Comparison of ENCODE assay signal across 7 cellular contexts in genomic region chr9:33164138-33164809, GRCh38. TPM values are rescaled to one million over a fixed set of nuclear protein-coding genes. Genes with fewer than 3 reads are reported as not detected.
DNase-seq lines count a peak whose midpoint lies in the region; ATAC-seq, FAIRE-seq and TF ChIP-seq lines count a peak whose summit lies in the region.

No MANE protein-coding gene starts in this region.

- intact Hi-C loops in activated T-helper 2 cell treated with anti-CD3 and anti-CD28 coated beads, Interferon-gamma antibody, Interleukin-2, Interleukin-4, amounts not matched to agents 10 μg/mL and 5 μg/mL and 100 μg/mL, durations not matched to agents 14 hours and 24 hours and 36 hours (cut with micrococcal nuclease), result loop anchor here (10.0 kb wide), 1 partner anchor 779 kb away; the partner anchor contains the start of gene ACO1
- intact Hi-C loops in thyroid gland (cut with DNase I), result no loop called here

- H3K36me3 ChIP-seq in keratinocyte (ENCODE audit: control insufficient read depth in 2 of 2, extremely low read depth in 1 of 2, insufficient read depth in 2 of 2, low read length in 2 of 2) (no peaks in the 10 kb centered on the region), thyroid gland (no peaks in the 10 kb centered on the region)

- H3K4me3 ChIP-seq in keratinocyte (ENCODE audit: control insufficient read depth in 2 of 3, extremely low read depth in 1 of 3, insufficient read depth in 2 of 3, low read depth in 1 of 3, low read length in 3 of 3) (peak overlapping the region; percentile 71 to 95 (median 83)), thyroid gland (replicated peaks in 1 of 3) (peak overlapping the region in 1 of 3 donors; percentile 83)

- no peaks in the 10 kb centered on the region for H3K9me3 Mint-ChIP-seq in activated T-helper 2 cell treated with anti-CD3 and anti-CD28 coated beads, Interferon-gamma antibody, Interleukin-2, Interleukin-4, amounts not matched to agents 10 μg/mL and 5 μg/mL and 100 μg/mL, durations not matched to agents 14 hours and 24 hours and 36 hours

- H3K4me1 ChIP-seq in keratinocyte (ENCODE audit: control insufficient read depth, extremely low read depth, insufficient read depth, low read length), result peaks cover 64% of the 10 kb centered on the region
- peaks cover 65 to 68% of the 10 kb centered on the region in 2 donors for H3K4me1 ChIP-seq in thyroid gland

- H3K9ac ChIP-seq in keratinocyte (ENCODE audit: control insufficient read depth, extremely low read depth, insufficient read depth, low read length), result peak overlapping the region; percentile 97

- no peaks in the 10 kb centered on the region for H4K20me1 ChIP-seq in keratinocyte (ENCODE audit: control insufficient read depth, extremely low read depth, insufficient read depth, low read length)

- TF ChIP-seq CTCF in keratinocyte (optimal IDR thresholded peaks at IDR 0.05 in 1 of 3, IDR thresholded peaks at IDR 0.05 in 1 of 3, conservative IDR thresholded peaks at IDR 0.05 in 1 of 3; ENCODE audit: extremely low read depth in 1 of 3, insufficient read depth in 2 of 3, low read length in 3 of 3), result no peak
- TF ChIP-seq CTCF in thyroid gland (IDR thresholded peaks at IDR 0.05), result no peak

- H3K27me3 ChIP-seq in keratinocyte (ENCODE audit: control insufficient read depth, extremely low read depth, insufficient read depth, low read length) (no peaks in the 10 kb centered on the region), thyroid gland (no peaks in the 10 kb centered on the region)

- H3K9me1 ChIP-seq in keratinocyte (ENCODE audit: control insufficient read depth, extremely low read depth, insufficient read depth, low read length), result no peaks in the 10 kb centered on the region

- H3K27ac Mint-ChIP-seq in activated T-helper 2 cell treated with anti-CD3 and anti-CD28 coated beads, Interferon-gamma antibody, Interleukin-2, Interleukin-4, amounts not matched to agents 10 μg/mL and 5 μg/mL and 100 μg/mL, durations not matched to agents 14 hours and 24 hours and 36 hours, result peak overlapping the region; percentile 70

- H3K36me3 Mint-ChIP-seq in activated T-helper 2 cell treated with anti-CD3 and anti-CD28 coated beads, Interferon-gamma antibody, Interleukin-2, Interleukin-4, amounts not matched to agents 10 μg/mL and 5 μg/mL and 100 μg/mL, durations not matched to agents 14 hours and 24 hours and 36 hours (ENCODE audit: low read depth), result peaks cover 18% of the 10 kb centered on the region

- dilution Hi-C loops in keratinocyte (cut with MboI; ENCODE audit: extremely low pct_ligation_motif_present, low sequenced_read_pairs), result no loop called here

- peak overlapping the region; percentile 98 for H3K27ac ChIP-seq in keratinocyte (ENCODE audit: control insufficient read depth, insufficient read depth, low read length)
- H3K27ac ChIP-seq in thyroid gland, result peak overlapping the region; percentile 98 to 99 (median 99)

- no peak overlapping the region for H2AFZ ChIP-seq in keratinocyte (ENCODE audit: control insufficient read depth, low read length)

- H3K4me3 Mint-ChIP-seq in activated T-helper 2 cell treated with anti-CD3 and anti-CD28 coated beads, Interferon-gamma antibody, Interleukin-2, Interleukin-4, amounts not matched to agents 10 μg/mL and 5 μg/mL and 100 μg/mL, durations not matched to agents 14 hours and 24 hours and 36 hours (ENCODE audit: low read depth), result peak overlapping the region; percentile 79

- FAIRE-seq in keratinocyte (lab: Jason Lieb, UNC), result no peak

- H3K4me2 ChIP-seq in keratinocyte (ENCODE audit: control insufficient read depth, extremely low read depth, insufficient read depth, low read depth, low read length), result peak overlapping the region; percentile 99

- peaks cover 62% of the 10 kb centered on the region for H3K79me2 ChIP-seq in keratinocyte (ENCODE audit: control insufficient read depth, insufficient read depth, low read length)

- WGBS in thyroid gland, 2 donors, result 19 to 23% methylated on average over 11 of the region's 11 CpGs

- H3K4me1 Mint-ChIP-seq in activated T-helper 2 cell treated with anti-CD3 and anti-CD28 coated beads, Interferon-gamma antibody, Interleukin-2, Interleukin-4, amounts not matched to agents 10 μg/mL and 5 μg/mL and 100 μg/mL, durations not matched to agents 14 hours and 24 hours and 36 hours (ENCODE audit: low read depth), result peaks cover 72% of the 10 kb centered on the region

- H3K9me3 ChIP-seq in keratinocyte (ENCODE audit: control insufficient read depth, low read depth, low read length) (no peaks in the 10 kb centered on the region), thyroid gland (no peaks in the 10 kb centered on the region)

- no peak for DNase-seq in activated T-helper 2 cell treated with anti-CD3 and anti-CD28 coated beads, Interferon-gamma antibody, Interleukin-2, Interleukin-4, amounts not matched to agents 10 μg/mL and 5 μg/mL and 100 μg/mL, durations not matched to agents 14 hours and 24 hours and 36 hours (ENCODE audit: low spot score)
- DNase-seq in keratinocyte (ENCODE audit: low read depth, low spot score), result no peak
- no peak for DNase-seq in thyroid gland
- DNase-seq in LoVo (ENCODE audit: low spot score), result no peak
- DNase-seq in activated CD4-positive, alpha-beta T cell treated with anti-CD3 and anti-CD28 coated beads, Interleukin-2, amount 50 U/mL, for 1 hour, result no peak

- TF ChIP-seq POLR2A in thyroid gland (IDR thresholded peaks at IDR 0.05), result peak in 1 of 2 donors; percentile 57

- ATAC-seq in GM18511 (IDR thresholded peaks at IDR 0.05; ENCODE audit: unreplicated experiment) (peak; percentile 22), HG02870 (IDR thresholded peaks at IDR 0.05; ENCODE audit: unreplicated experiment) (peak; percentile 29)

- no peaks in the 10 kb centered on the region for H3K27me3 Mint-ChIP-seq in activated T-helper 2 cell treated with anti-CD3 and anti-CD28 coated beads, Interferon-gamma antibody, Interleukin-2, Interleukin-4, amounts not matched to agents 10 μg/mL and 5 μg/mL and 100 μg/mL, durations not matched to agents 14 hours and 24 hours and 36 hours (ENCODE audit: low read depth)

RNA-seq across cellular contexts. Expression of gene B4GALT1, which starts 2.9 kb away (rescaled TPM):
- 60.6 and 64.0 TPM in 2 replicates for total RNA-seq in activated T-helper 2 cell treated with anti-CD3 and anti-CD28 coated beads, Interferon-gamma antibody, Interleukin-2, Interleukin-4, amounts not matched to agents 10 μg/mL and 5 μg/mL and 100 μg/mL, durations not matched to agents 14 hours and 24 hours and 36 hours
- 54.3 to 82.9 TPM (median 55.1 TPM) in 3 replicates for polyA plus RNA-seq in keratinocyte
- 9.5 TPM for polyA plus RNA-seq in keratinocyte (2011; ENCODE audit: low read depth)
- polyA plus RNA-seq in keratinocyte (2011; cell fraction: cytosol; rRNA removed), result 57.6 and 65.9 TPM in 2 replicates
- polyA plus RNA-seq in keratinocyte (2011; cell fraction: nucleus; rRNA removed), result 114 and 120 TPM in 2 replicates
- polyA plus RNA-seq in keratinocyte (2012; ENCODE audit: low replicate concordance), result 60.2 and 84.0 TPM in 2 replicates
- polyA minus RNA-seq in keratinocyte, result 112 to 184 TPM (median 118 TPM) in 3 replicates
- 89.8 TPM for polyA minus RNA-seq in keratinocyte (2011; cell fraction: cytosol; rRNA and poly(A)+ RNA removed)
- polyA minus RNA-seq in keratinocyte (2011; cell fraction: nucleus; rRNA and poly(A)+ RNA removed), result 109 and 160 TPM in 2 replicates
- total RNA-seq in thyroid gland, result 100 to 1,000 TPM in 3 of 4 donors, 10 to 100 TPM in 1; 88.3 to 119 (median 103) TPM
